Comparison of ENCODE assay signal across 1 cellular context in genomic region chr1:116401646-116402176, GRCh38.
TF ChIP-seq lines count a peak whose summit lies in the region.

No MANE protein-coding gene starts in this region.

TF ChIP-seq in K562, 482 proteins besides CTCF, POLR2A, EP300 and RAD21:
- TF ChIP-seq NFE2 (IDR thresholded peaks at IDR 0.05; ENCODE audit: low read depth) (peak; percentile 49; the same call in 1 of the 2 replicates), PBX2 (CRISPR knock-in tag; IDR thresholded peaks at IDR 0.05; ENCODE audit: low read depth) (no peak), PBX2 (tag; conservative IDR thresholded peaks at IDR 0.05; ENCODE audit: low read depth) (peak; percentile 59; the same call in 1 of the 2 replicates), POLR2G (IDR thresholded peaks at IDR 0.05; ENCODE audit: low read depth, low read length) (no peak), BRCA1 (IDR thresholded peaks at IDR 0.05) (no peak), BRCA1 (CRISPR knock-in tag; IDR thresholded peaks at IDR 0.05) (no peak), MEIS2 (IDR thresholded peaks at IDR 0.05; ENCODE audit: partially characterized antibody) (peak; percentile 41), CTBP1 (IDR thresholded peaks at IDR 0.05; ENCODE audit: borderline replicate concordance) (no peak), ZNF212 (CRISPR knock-in tag; IDR thresholded peaks at IDR 0.05) (no peak), ZNF586 (CRISPR knock-in tag; conservative IDR thresholded peaks at IDR 0.05) (no peak), ZNF764 (CRISPR knock-in tag; IDR thresholded peaks at IDR 0.05; ENCODE audit: low read depth) (no peak), TGIF2 (CRISPR knock-in tag; IDR thresholded peaks at IDR 0.05) (no peak), MTA3 (IDR thresholded peaks at IDR 0.05; ENCODE audit: borderline replicate concordance) (no peak), ZBTB33 (CRISPR knock-in tag; IDR thresholded peaks at IDR 0.05) (peak; percentile 77), RFX7 (CRISPR knock-in tag; IDR thresholded peaks at IDR 0.05) (no peak), THRB (CRISPR knock-in tag; conservative IDR thresholded peaks at IDR 0.05) (no peak), GATAD2A (IDR thresholded peaks at IDR 0.05) (no peak), MAFK (IDR thresholded peaks at IDR 0.05; ENCODE audit: low read length) (0 out of 2 replicates have a peak, but pooled peaks have one; percentile 12), MCM5 (IDR thresholded peaks at IDR 0.05; ENCODE audit: low read depth) (no peak), ZNF408 (CRISPR knock-in tag; IDR thresholded peaks at IDR 0.05; ENCODE audit: low read depth) (no peak), HCFC1 (IDR thresholded peaks at IDR 0.05; ENCODE audit: low read depth, low read length) (no peak), CBX8 (IDR thresholded peaks at IDR 0.05; ENCODE audit: borderline replicate concordance, extremely low read depth, low read depth, low read length, poor library complexity, severe bottlenecking) (no peak), HMG20B (CRISPR knock-in tag; IDR thresholded peaks at IDR 0.05) (no peak), ZNF146 (CRISPR knock-in tag; IDR thresholded peaks at IDR 0.05; ENCODE audit: unreplicated experiment) (no peak), BHLHE40 (IDR thresholded peaks at IDR 0.05; ENCODE audit: low read length) (no peak), ZNF133 (CRISPR knock-in tag; IDR thresholded peaks at IDR 0.05) (no peak), ARHGAP35 (IDR thresholded peaks at IDR 0.05; ENCODE audit: partially characterized antibody) (no peak), RCOR1 (IDR thresholded peaks at IDR 0.05; ENCODE audit: borderline replicate concordance in 1 of 2, low read depth in 2 of 2, low read length in 2 of 2) (peak in 1 of 2 experiments; percentile 13; a peak in 1 of 4 replicates), HDAC8 (tag; IDR thresholded peaks at IDR 0.05) (no peak), ZNF766 (CRISPR knock-in tag; conservative IDR thresholded peaks at IDR 0.05) (0 out of 2 replicates have a peak, but pooled peaks have one; percentile 33), DPF2 (IDR thresholded peaks at IDR 0.05) (peak; percentile 23; the same call in 1 of the 2 replicates), MYC (IDR thresholded peaks at IDR 0.05; ENCODE audit: low read depth, low read length) (no peak), MYC (CRISPR knock-in tag; IDR thresholded peaks at IDR 0.05; ENCODE audit: borderline replicate concordance, low read depth) (no peak), HOXB6 (CRISPR knock-in tag; IDR thresholded peaks at IDR 0.05; ENCODE audit: borderline replicate concordance) (no peak), ZNF592 (IDR thresholded peaks at IDR 0.05) (0 out of 2 replicates have a peak, but pooled peaks have one; percentile 21), ILK (tag; IDR thresholded peaks at IDR 0.05; ENCODE audit: borderline replicate concordance, low read depth) (no peak), CREB3 (tag; conservative IDR thresholded peaks at IDR 0.05; ENCODE audit: low read depth) (0 out of 2 replicates have a peak, but pooled peaks have one; percentile 30), ZNF589 (CRISPR knock-in tag; IDR thresholded peaks at IDR 0.05; ENCODE audit: low read depth) (no peak), KDM1A (IDR thresholded peaks at IDR 0.05) (peak in 1 of 2 experiments; percentile 33; a peak in 1 of 4 replicates), FOXA1 (IDR thresholded peaks at IDR 0.05; ENCODE audit: borderline replicate concordance) (no peak)
TF ChIP-seq in K562: peak in this region for 11.
